Comparison of ENCODE assay signal across 2 cellular contexts in genomic region chr2:230974096-230974913, GRCh38.
TF ChIP-seq lines count a peak whose summit lies in the region.

No MANE protein-coding gene starts in this region.

TF ChIP-seq in GM12878, 131 proteins besides CTCF, POLR2A, EP300 and RAD21 (continues in another document):
- TF ChIP-seq SMC3 (IDR thresholded peaks at IDR 0.05; ENCODE audit: borderline replicate concordance, low read length) (peak; percentile 32; the same call in 1 of the 2 replicates), TCF7 (IDR thresholded peaks at IDR 0.05; ENCODE audit: borderline replicate concordance) (peak; percentile 98), BCL11A (IDR thresholded peaks at IDR 0.05; ENCODE audit: low read depth, low read length) (peak; percentile 86), CHD1 (IDR thresholded peaks at IDR 0.05; ENCODE audit: low read depth, low read length) (0 out of 2 replicates have a peak, but pooled peaks have one; percentile 60), TARDBP (IDR thresholded peaks at IDR 0.05; ENCODE audit: borderline replicate concordance) (peak; percentile 53; the same call in 1 of the 2 replicates), REST (IDR thresholded peaks at IDR 0.05; ENCODE audit: low read depth, low read length) (peak; percentile 21), ETV6 (conservative IDR thresholded peaks at IDR 0.05 in 1 of 2, IDR thresholded peaks at IDR 0.05 in 1 of 2; ENCODE audit: borderline replicate concordance in 1 of 2, low read depth in 1 of 2) (peak in 1 of 2 experiments; percentile 82; a peak in 2 of 4 replicates), MEF2B (IDR thresholded peaks at IDR 0.05; ENCODE audit: partially characterized antibody, poor library complexity, severe bottlenecking) (peak; percentile 91), USF2 (IDR thresholded peaks at IDR 0.05; ENCODE audit: borderline replicate concordance, low read depth, low read length) (no peak), IKZF2 (IDR thresholded peaks at IDR 0.05) (peak; percentile 97 to 98), POLR2AphosphoS2 (IDR thresholded peaks at IDR 0.05; ENCODE audit: low read depth, low read length) (no peak), SREBF1 (IDR thresholded peaks at IDR 0.05; ENCODE audit: low read length) (0 out of 2 replicates have a peak, but pooled peaks have one; percentile 49), SREBF2 (IDR thresholded peaks at IDR 0.05; ENCODE audit: low read length) (no peak), BMI1 (IDR thresholded peaks at IDR 0.05; ENCODE audit: borderline replicate concordance) (peak; percentile 41; the same call in 1 of the 2 replicates), ELK1 (IDR thresholded peaks at IDR 0.05; ENCODE audit: low read depth, low read length) (no peak), CBX3 (IDR thresholded peaks at IDR 0.05; ENCODE audit: borderline replicate concordance, low read depth) (no peak), PAX5 (IDR thresholded peaks at IDR 0.05; ENCODE audit: borderline replicate concordance, low read depth, low read length) (peak; percentile 77; the same call in 1 of the 2 replicates), RB1 (IDR thresholded peaks at IDR 0.05; ENCODE audit: borderline replicate concordance) (no peak), SKIL (IDR thresholded peaks at IDR 0.05; ENCODE audit: low read depth, poor library complexity, severe bottlenecking) (peak; percentile 93), NFYA (IDR thresholded peaks at IDR 0.05; ENCODE audit: borderline replicate concordance, low read depth, low read length) (no peak), CEBPB (IDR thresholded peaks at IDR 0.05; ENCODE audit: borderline replicate concordance in 1 of 2, low read depth in 2 of 2, low read length in 2 of 2) (peak in 1 of 2 experiments; percentile 76; a peak in 2 of 4 replicates)

TF ChIP-seq in GM23338, 12 proteins besides CTCF, POLR2A, EP300 and RAD21:
- TF ChIP-seq REST (IDR thresholded peaks at IDR 0.05; ENCODE audit: unreplicated experiment) (no peak), JUNB (IDR thresholded peaks at IDR 0.05; ENCODE audit: unreplicated experiment) (no peak), STAT1 (IDR thresholded peaks at IDR 0.05; ENCODE audit: unreplicated experiment) (no peak), ETS1 (IDR thresholded peaks at IDR 0.05) (no peak), ZNF462 (CRISPR knock-in tag; IDR thresholded peaks at IDR 0.05) (no peak), EZH2 (IDR thresholded peaks at IDR 0.05; ENCODE audit: low read depth, unreplicated experiment) (no peak), ZNF114 (CRISPR knock-in tag; IDR thresholded peaks at IDR 0.05) (no peak)
TF ChIP-seq in GM23338: peak in this region for 0.
